1 cellular context compared by ENCODE assay signal in the genomic region with DNA sequence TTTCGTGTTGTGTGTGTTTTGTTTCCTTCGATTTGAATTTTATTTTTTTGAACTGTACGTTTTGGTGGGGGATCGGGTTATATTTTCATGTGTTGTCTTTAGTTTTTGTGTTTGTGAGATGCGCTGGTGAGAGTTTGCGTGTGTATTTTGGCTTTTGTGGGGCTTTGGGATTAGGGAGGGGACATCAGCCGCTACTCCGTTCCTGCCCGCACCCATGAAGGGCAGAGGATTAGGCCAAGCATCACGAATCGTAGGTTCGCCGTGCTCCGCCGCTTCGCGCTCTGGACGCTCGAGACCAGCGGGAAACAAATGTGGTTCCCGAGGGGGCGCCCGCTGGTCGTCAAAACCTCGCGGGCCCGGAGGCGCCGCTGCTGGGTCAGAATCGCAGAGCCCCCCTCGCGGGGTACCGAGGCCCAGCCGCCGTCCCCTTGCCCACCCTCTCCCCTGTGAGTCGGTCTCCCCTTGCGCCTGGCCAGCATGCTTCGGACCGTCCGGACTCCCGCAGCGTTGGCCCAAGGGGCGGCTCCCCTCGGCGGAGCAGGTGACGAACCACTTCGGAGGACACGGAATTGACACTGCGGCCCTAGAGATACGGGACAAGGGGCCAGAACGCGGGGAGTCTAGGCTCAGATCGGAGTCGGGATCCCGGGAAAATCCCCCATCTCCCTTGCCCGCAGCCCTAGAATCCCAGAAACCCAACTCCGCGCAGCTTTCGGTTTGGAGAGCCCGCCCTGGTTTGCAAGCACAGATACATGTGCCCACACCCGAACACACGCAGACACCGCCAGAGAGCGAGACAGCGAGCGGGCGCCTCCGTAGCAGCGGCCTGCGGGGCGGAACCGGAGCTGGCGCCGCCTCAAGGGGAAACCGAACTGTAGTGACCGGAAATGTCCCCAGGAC.
TF ChIP-seq lines count a peak whose summit lies in the region.

No MANE protein-coding gene starts in this region.

TF ChIP-seq in WTC11, 78 proteins besides CTCF, POLR2A, EP300 and RAD21 (continued from another document):
- TF ChIP-seq, protein P1, sequence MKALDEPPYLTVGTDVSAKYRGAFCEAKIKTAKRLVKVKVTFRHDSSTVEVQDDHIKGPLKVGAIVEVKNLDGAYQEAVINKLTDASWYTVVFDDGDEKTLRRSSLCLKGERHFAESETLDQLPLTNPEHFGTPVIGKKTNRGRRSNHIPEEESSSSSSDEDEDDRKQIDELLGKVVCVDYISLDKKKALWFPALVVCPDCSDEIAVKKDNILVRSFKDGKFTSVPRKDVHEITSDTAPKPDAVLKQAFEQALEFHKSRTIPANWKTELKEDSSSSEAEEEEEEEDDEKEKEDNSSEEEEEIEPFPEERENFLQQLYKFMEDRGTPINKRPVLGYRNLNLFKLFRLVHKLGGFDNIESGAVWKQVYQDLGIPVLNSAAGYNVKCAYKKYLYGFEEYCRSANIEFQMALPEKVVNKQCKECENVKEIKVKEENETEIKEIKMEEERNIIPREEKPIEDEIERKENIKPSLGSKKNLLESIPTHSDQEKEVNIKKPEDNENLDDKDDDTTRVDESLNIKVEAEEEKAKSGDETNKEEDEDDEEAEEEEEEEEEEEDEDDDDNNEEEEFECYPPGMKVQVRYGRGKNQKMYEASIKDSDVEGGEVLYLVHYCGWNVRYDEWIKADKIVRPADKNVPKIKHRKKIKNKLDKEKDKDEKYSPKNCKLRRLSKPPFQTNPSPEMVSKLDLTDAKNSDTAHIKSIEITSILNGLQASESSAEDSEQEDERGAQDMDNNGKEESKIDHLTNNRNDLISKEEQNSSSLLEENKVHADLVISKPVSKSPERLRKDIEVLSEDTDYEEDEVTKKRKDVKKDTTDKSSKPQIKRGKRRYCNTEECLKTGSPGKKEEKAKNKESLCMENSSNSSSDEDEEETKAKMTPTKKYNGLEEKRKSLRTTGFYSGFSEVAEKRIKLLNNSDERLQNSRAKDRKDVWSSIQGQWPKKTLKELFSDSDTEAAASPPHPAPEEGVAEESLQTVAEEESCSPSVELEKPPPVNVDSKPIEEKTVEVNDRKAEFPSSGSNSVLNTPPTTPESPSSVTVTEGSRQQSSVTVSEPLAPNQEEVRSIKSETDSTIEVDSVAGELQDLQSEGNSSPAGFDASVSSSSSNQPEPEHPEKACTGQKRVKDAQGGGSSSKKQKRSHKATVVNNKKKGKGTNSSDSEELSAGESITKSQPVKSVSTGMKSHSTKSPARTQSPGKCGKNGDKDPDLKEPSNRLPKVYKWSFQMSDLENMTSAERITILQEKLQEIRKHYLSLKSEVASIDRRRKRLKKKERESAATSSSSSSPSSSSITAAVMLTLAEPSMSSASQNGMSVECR (CRISPR knock-in tag; IDR thresholded peaks at IDR 0.05; ENCODE audit: borderline replicate concordance): peak; percentile 65
- TF ChIP-seq NFYB (CRISPR knock-in tag; conservative IDR thresholded peaks at IDR 0.05; ENCODE audit: low read depth) (no peak), ZNF423 (CRISPR knock-in tag; IDR thresholded peaks at IDR 0.05) (peak; percentile 51; the same call in 1 of the 2 replicates), HMGA2 (CRISPR knock-in tag; IDR thresholded peaks at IDR 0.05) (no peak)
TF ChIP-seq in WTC11: peak in this region for 6.
